Comparison of ENCODE assay signal across 8 cellular contexts in genomic region chr12:133037207-133038005, GRCh38. TPM values are rescaled to one million over a fixed set of nuclear protein-coding genes. Genes with fewer than 3 reads are reported as not detected.
DNase-seq lines count a peak whose midpoint lies in the region; ATAC-seq, FAIRE-seq and TF ChIP-seq lines count a peak whose summit lies in the region.

Gene ZNF84 (plus strand): TSS chr12:133037509. CDS start chr12:133041468, 3,959 bp downstream.

- peaks cover 29 to 58% (median 39%) of the 10 kb centered on the region in 3 donors for H3K36me3 Mint-ChIP-seq in naive thymus-derived CD8-positive, alpha-beta T cell

- TF ChIP-seq POLR2A in H54 (IDR thresholded peaks at IDR 0.05; ENCODE audit: low read depth, low read length), result peak; percentile 47; the same call in 1 of the 2 replicates
- 0 out of 2 replicates have a peak, but pooled peaks have one; percentile 21 for TF ChIP-seq POLR2A in Raji (IDR thresholded peaks at IDR 0.05; ENCODE audit: insufficient read depth, low read depth, low read length)

- H3K79me2 ChIP-seq in Loucy (ENCODE audit: insufficient read depth, low read length), result peaks cover 46% of the 10 kb centered on the region

- peak within 1 kb of the TSS; percentile 88 for H3K9ac ChIP-seq in Loucy (ENCODE audit: low read depth, low read length, poor library complexity, severe bottlenecking)

- peak within 1 kb of the TSS; percentile 92 to 98 (median 95) for H3K27ac Mint-ChIP-seq in naive thymus-derived CD8-positive, alpha-beta T cell

- peaks cover 7% of the 10 kb centered on the region for H4K20me1 ChIP-seq in Loucy (ENCODE audit: insufficient read depth, low read length, poor library complexity, severe bottlenecking)

- H3K4me2 ChIP-seq in Loucy (ENCODE audit: low read depth, low read length, poor library complexity, severe bottlenecking), result peak within 1 kb of the TSS; percentile 86

- H3K27me3 Mint-ChIP-seq in naive thymus-derived CD8-positive, alpha-beta T cell, result peaks cover 0 to 5% (median 2%) of the 10 kb centered on the region in 5 donors

- peak within 1 kb of the TSS; percentile 91 for H3K4me3 ChIP-seq in Loucy (ENCODE audit: low read length, poor library complexity, severe bottlenecking)
- peak within 1 kb of the TSS; percentile 68 for H3K4me3 ChIP-seq in fibroblast of mammary gland (ENCODE audit: control insufficient read depth, low read depth, low read length)

- DNase-seq in EL (peak; percentile 98), H54 (ENCODE audit: insufficient read length, low spot score) (peak; percentile 84), fibroblast of mammary gland (ENCODE audit: low read depth) (peak; percentile 96)
- peak; percentile 97 for DNase-seq in activated T-helper 9 cell treated with anti-CD3 and anti-CD28 coated beads, Interleukin-2, amount 50 U/mL, for 16 hours (ENCODE audit: low read depth)
- peak; percentile 93 to 99 (median 97) for DNase-seq in naive thymus-derived CD8-positive, alpha-beta T cell
- peak; percentile 91 to 98 (median 98) for DNase-seq in stimulated activated naive CD4-positive, alpha-beta T cell (lab: John Stamatoyannopoulos, UW)

- peak; percentile 99 for FAIRE-seq in H54 (lab: Jason Lieb, UNC)

- H3K4me3 Mint-ChIP-seq in naive thymus-derived CD8-positive, alpha-beta T cell, result peak within 1 kb of the TSS; percentile 86 to 96 (median 94)

- POLR2A ChIA-PET in naive thymus-derived CD8-positive, alpha-beta T cell (lab: Charles Lee), result interaction anchor here (0.5 to 2.8 kb wide), 9 partner anchors 21 to 201 kb away, joined by 3 to 15 read pairs (median 5); partner anchors contain the start of genes ZNF10, ZNF140, ZNF26 and ZNF605

- H3F3A ChIP-seq in Loucy (ENCODE audit: low read depth), result no peaks in the 10 kb centered on the region

- ATAC-seq in naive thymus-derived CD8-positive, alpha-beta T cell, result peak; percentile 94 to 95

- H3K9me3 ChIP-seq in Loucy (ENCODE audit: insufficient read depth, low read depth, low read length), result peaks cover 10% of the 10 kb centered on the region; the same call in 1 of the 2 replicates

- H3K36me3 ChIP-seq in Loucy (ENCODE audit: insufficient read depth, low read length), result peaks cover 16% of the 10 kb centered on the region

- H3K4me1 ChIP-seq in Loucy (ENCODE audit: insufficient read depth, low read length, poor library complexity, severe bottlenecking), result peaks cover 14% of the 10 kb centered on the region

- no peaks in the 10 kb centered on the region for H3K27me3 ChIP-seq in Loucy (ENCODE audit: insufficient read depth, low read length, poor library complexity, severe bottlenecking)

- H3K9me2 ChIP-seq in Loucy (replicated peaks; ENCODE audit: low read depth, low read length), result no peaks in the 10 kb centered on the region

- peaks cover 0 to 22% (median 8%) of the 10 kb centered on the region in 4 donors for H3K4me1 Mint-ChIP-seq in naive thymus-derived CD8-positive, alpha-beta T cell

- no peak for TF ChIP-seq CTCF in Loucy (conservative IDR thresholded peaks at IDR 0.05; ENCODE audit: low read length)
- TF ChIP-seq CTCF in fibroblast of mammary gland (conservative IDR thresholded peaks at IDR 0.05; ENCODE audit: control insufficient read depth, insufficient read depth, low read depth, low read length), result no peak

- peaks cover 7 to 80% (median 42%) of the 10 kb centered on the region in 9 donors for H3K9me3 Mint-ChIP-seq in naive thymus-derived CD8-positive, alpha-beta T cell

- H2AFZ ChIP-seq in Loucy (ENCODE audit: low read length), result peak within 1 kb of the TSS; percentile 90

RNA-seq across cellular contexts. Expression of gene ZNF84, which starts in this region (rescaled TPM):
- 10 to 100 TPM; 58.3 to 60.3 TPM for total RNA-seq in naive thymus-derived CD8-positive, alpha-beta T cell
- 10 to 100 TPM; 16.9 to 19.0 (median 18.2) TPM for polyA plus RNA-seq in naive thymus-derived CD8-positive, alpha-beta T cell

Comparison
In these comparisons a context has a peak if more than half of its experiments do, and no peak if none do; other contexts are left out.
1. Peak in every context shown above with its lines: DNase-seq, ATAC-seq and H3K4me3 ChIP-seq.